10 cellular contexts compared by ENCODE assay signal in the genomic region with DNA sequence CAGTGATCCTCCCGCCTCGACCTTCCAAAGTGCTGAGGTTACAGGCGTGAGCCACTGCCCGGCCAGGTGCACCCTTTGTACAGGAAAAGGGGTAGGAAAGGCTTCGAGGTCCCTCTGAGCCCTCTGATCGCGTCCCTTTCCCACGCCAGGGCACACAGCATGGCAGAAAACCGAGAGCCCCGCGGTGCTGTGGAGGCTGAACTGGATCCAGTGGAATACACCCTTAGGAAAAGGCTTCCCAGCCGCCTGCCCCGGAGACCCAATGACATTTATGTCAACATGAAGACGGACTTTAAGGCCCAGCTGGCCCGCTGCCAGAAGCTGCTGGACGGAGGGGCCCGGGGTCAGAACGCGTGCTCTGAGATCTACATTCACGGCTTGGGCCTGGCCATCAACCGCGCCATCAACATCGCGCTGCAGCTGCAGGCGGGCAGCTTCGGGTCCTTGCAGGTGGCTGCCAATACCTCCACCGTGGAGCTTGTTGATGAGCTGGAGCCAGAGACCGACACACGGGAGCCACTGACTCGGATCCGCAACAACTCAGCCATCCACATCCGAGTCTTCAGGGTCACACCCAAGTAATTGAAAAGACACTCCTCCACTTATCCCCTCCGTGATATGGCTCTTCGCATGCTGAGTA. TPM values are rescaled to one million over a fixed set of nuclear protein-coding genes. Genes with fewer than 3 reads are reported as not detected.
DNase-seq lines count a peak whose midpoint lies in the region; ATAC-seq and TF ChIP-seq lines count a peak whose summit lies in the region.
"Had no signal": no experiment of that assay in that cellular context is flagged by ENCODE, and none has a peak within 500 bp of the region (broad histone marks: within the 10 kb centered on the region; RNA-seq: fewer than 3 reads in every experiment).

No MANE protein-coding gene starts in this region.

- peaks cover 16% of the 10 kb centered on the region for H3K79me2 ChIP-seq in MM.1S (ENCODE audit: low read length)

- peaks cover 4% of the 10 kb centered on the region; the same call in 1 of the 2 replicates for H3F3A ChIP-seq in MM.1S (ENCODE audit: insufficient read depth, low read length)

- no peaks in the 10 kb centered on the region for H3K27me3 Mint-ChIP-seq in natural killer cell treated with Interleukin-12 subunit alpha and Interleukin-12 subunit beta and Interleukin-15 and Interleukin-18, amount 100 ng/mL, for 72 hours

- H3K9me3 ChIP-seq in BLaER1 treated with 17β-estradiol and CSF1 and Interleukin-3, amounts not matched to agents 10 nM and 100 nM (replicated peaks in 1 of 11): no peaks in the 10 kb centered on the region
- H3K9me3 ChIP-seq in MM.1S (replicated peaks; ENCODE audit: insufficient read depth, low read length): no peaks in the 10 kb centered on the region
- no peaks in the 10 kb centered on the region for H3K9me3 ChIP-seq in effector memory CD4-positive, alpha-beta T cell (ENCODE audit: control insufficient read depth, low read length)

- peak overlapping the region; percentile 89; the same call in 1 of the 2 replicates for H2AFZ ChIP-seq in MM.1S (ENCODE audit: low read length)

- H3K9me2 ChIP-seq in MM.1S (replicated peaks; ENCODE audit: insufficient read depth, low read length): no peaks in the 10 kb centered on the region

- H3K4me2 ChIP-seq in BLaER1 treated with 17β-estradiol and CSF1 and Interleukin-3, amounts not matched to agents 10 nM and 100 nM: peak overlapping the region; percentile 94 to 100 (median 98)
- H3K4me2 ChIP-seq in MM.1S (ENCODE audit: low read depth, low read length): peak overlapping the region; percentile 88

- peak overlapping the region; percentile 98 for H3K4me3 Mint-ChIP-seq in natural killer cell treated with Interleukin-12 subunit alpha and Interleukin-12 subunit beta and Interleukin-15 and Interleukin-18, amount 100 ng/mL, for 72 hours

- H3K9ac ChIP-seq in BLaER1 treated with 17β-estradiol and CSF1 and Interleukin-3, amounts not matched to agents 10 nM and 100 nM: peak overlapping the region; percentile 92 to 99 (median 97)
- peak overlapping the region; percentile 95 for H3K9ac ChIP-seq in MM.1S (ENCODE audit: low read length)

- H3K4me1 Mint-ChIP-seq in natural killer cell treated with Interleukin-12 subunit alpha and Interleukin-12 subunit beta and Interleukin-15 and Interleukin-18, amount 100 ng/mL, for 72 hours (ENCODE audit: low read depth in 2 of 2): peaks cover 12 to 16% of the 10 kb centered on the region in 2 donors

- no peaks in the 10 kb centered on the region for H3K27me3 ChIP-seq in BLaER1 treated with 17β-estradiol and CSF1 and Interleukin-3, amounts not matched to agents 10 nM and 100 nM
- H3K27me3 ChIP-seq in MM.1S (replicated peaks; ENCODE audit: insufficient read depth, low read length): peaks cover 20% of the 10 kb centered on the region
- no peaks in the 10 kb centered on the region for H3K27me3 ChIP-seq in effector memory CD4-positive, alpha-beta T cell (replicated peaks; ENCODE audit: control insufficient read depth, insufficient read depth, low read length, poor library complexity, severe bottlenecking)

- peak overlapping the region; percentile 76 to 94 (median 91) for H3K4me3 ChIP-seq in BLaER1 treated with 17β-estradiol and CSF1 and Interleukin-3, amounts not matched to agents 10 nM and 100 nM
- peak overlapping the region; percentile 96 for H3K4me3 ChIP-seq in MM.1S (ENCODE audit: low read length)
- H3K4me3 ChIP-seq in effector memory CD4-positive, alpha-beta T cell (ENCODE audit: insufficient read depth, low read depth, low read length, poor library complexity, severe bottlenecking): peak overlapping the region; percentile 80

- H3K27ac Mint-ChIP-seq in natural killer cell treated with Interleukin-12 subunit alpha and Interleukin-12 subunit beta and Interleukin-15 and Interleukin-18, amount 100 ng/mL, for 72 hours: peak overlapping the region; percentile 91 to 96

- peaks cover 0 to 19% (median 14%) of the 10 kb centered on the region in 11 experiments; a peak in 13 of 22 replicates for H4K20me1 ChIP-seq in BLaER1 treated with 17β-estradiol and CSF1 and Interleukin-3, amounts not matched to agents 10 nM and 100 nM
- no peaks in the 10 kb centered on the region for H4K20me1 ChIP-seq in MM.1S (ENCODE audit: insufficient read depth, low read length)

- no peaks in the 10 kb centered on the region for H3K36me3 Mint-ChIP-seq in natural killer cell treated with Interleukin-12 subunit alpha and Interleukin-12 subunit beta and Interleukin-15 and Interleukin-18, amount 100 ng/mL, for 72 hours

- peaks cover 27 to 38% (median 31%) of the 10 kb centered on the region in 10 experiments for H3K4me1 ChIP-seq in BLaER1 treated with 17β-estradiol and CSF1 and Interleukin-3, amounts not matched to agents 10 nM and 100 nM
- peaks cover 8% of the 10 kb centered on the region; the same call in 1 of the 2 replicates for H3K4me1 ChIP-seq in MM.1S (ENCODE audit: low read length)
- H3K4me1 ChIP-seq in effector memory CD4-positive, alpha-beta T cell (ENCODE audit: control insufficient read depth, insufficient read depth, low read length, poor library complexity, severe bottlenecking): peaks cover 5% of the 10 kb centered on the region

- no peaks in the 10 kb centered on the region for H3K9me3 Mint-ChIP-seq in natural killer cell treated with Interleukin-12 subunit alpha and Interleukin-12 subunit beta and Interleukin-15 and Interleukin-18, amount 100 ng/mL, for 72 hours

- TF ChIP-seq CTCF in MM.1S (IDR thresholded peaks at IDR 0.05; ENCODE audit: low read length) (no peak), omental fat pad (IDR thresholded peaks at IDR 0.05) (no peak)

- H3K27ac ChIP-seq in BLaER1 treated with 17β-estradiol and CSF1 and Interleukin-3, amounts not matched to agents 10 nM and 100 nM: peak overlapping the region; percentile 81 to 95 (median 93)
- no peak overlapping the region for H3K27ac ChIP-seq in MM.1S (ENCODE audit: low read length)
- peak overlapping the region; percentile 81 for H3K27ac ChIP-seq in effector memory CD4-positive, alpha-beta T cell (ENCODE audit: insufficient read depth, low read length, poor library complexity, severe bottlenecking)

- no peak for DNase-seq in MM.1S
- no peak for DNase-seq in effector memory CD4-positive, alpha-beta T cell
- DNase-seq in natural killer cell treated with Interleukin-12 subunit alpha and Interleukin-12 subunit beta and Interleukin-15 and Interleukin-18, amount 100 ng/mL, for 72 hours (ENCODE audit: low spot score): no peak
- no peak for DNase-seq in dedifferentiated amniotic fluid mesenchymal stem cell (ENCODE audit: extremely low spot score)
- DNase-seq in GM19240 (ENCODE audit: insufficient read length, low spot score): no peak
- no peak for DNase-seq in omental fat pad (ENCODE audit: low spot score)
- DNase-seq: effector CD4-positive, alpha-beta T cell; GOT3 had no signal

- H3K36me3 ChIP-seq in BLaER1 treated with 17β-estradiol and CSF1 and Interleukin-3, amounts not matched to agents 10 nM and 100 nM: peaks cover 0 to 30% (median 23%) of the 10 kb centered on the region in 11 experiments; a peak in 13 of 22 replicates
- H3K36me3 ChIP-seq in MM.1S (replicated peaks; ENCODE audit: insufficient read depth, low read length): no peaks in the 10 kb centered on the region; the same call in 1 of the 2 replicates
- H3K36me3 ChIP-seq in effector memory CD4-positive, alpha-beta T cell (ENCODE audit: control insufficient read depth, insufficient read depth, low read length): no peaks in the 10 kb centered on the region

- no peak for ATAC-seq in natural killer cell treated with Interleukin-12 subunit alpha and Interleukin-12 subunit beta and Interleukin-15 and Interleukin-18, amount 100 ng/mL, for 72 hours
- ATAC-seq in GM21447 (IDR thresholded peaks at IDR 0.05; ENCODE audit: unreplicated experiment): no peak
- no peak for ATAC-seq in omental fat pad (ENCODE audit: low FRiP score)

RNA-seq across cellular contexts. Expression of gene POP7, which starts 0.9 kb away (rescaled TPM):
- total RNA-seq in natural killer cell treated with Interleukin-12 subunit alpha and Interleukin-12 subunit beta and Interleukin-15 and Interleukin-18, amount 100 ng/mL, for 72 hours: 10 to 100 TPM; 46.6 to 64.9 TPM
- 10 to 100 TPM; 17.5 to 39.9 (median 19.4) TPM for total RNA-seq in omental fat pad

RNA-seq across cellular contexts. Expression of gene GIGYF1, which starts 12.7 kb away (rescaled TPM):
- total RNA-seq in natural killer cell treated with Interleukin-12 subunit alpha and Interleukin-12 subunit beta and Interleukin-15 and Interleukin-18, amount 100 ng/mL, for 72 hours: 10 to 100 TPM; 28.5 to 72.1 TPM
- total RNA-seq in omental fat pad: 10 to 100 TPM; 17.7 to 44.0 (median 19.4) TPM

RNA-seq across cellular contexts. Expression of gene EPO, which starts 13.5 kb away (rescaled TPM):
- total RNA-seq in natural killer cell treated with Interleukin-12 subunit alpha and Interleukin-12 subunit beta and Interleukin-15 and Interleukin-18, amount 100 ng/mL, for 72 hours: not detected
- not detected for total RNA-seq in omental fat pad

RNA-seq across cellular contexts. Expression of gene ZAN, which starts 26.6 kb away (rescaled TPM):
- total RNA-seq in natural killer cell treated with Interleukin-12 subunit alpha and Interleukin-12 subunit beta and Interleukin-15 and Interleukin-18, amount 100 ng/mL, for 72 hours: not detected
- not detected for total RNA-seq in omental fat pad

RNA-seq across cellular contexts. Expression of gene GNB2, which starts 33.3 kb away (rescaled TPM):
- 100 to 1,000 TPM; 345 to 348 TPM for total RNA-seq in natural killer cell treated with Interleukin-12 subunit alpha and Interleukin-12 subunit beta and Interleukin-15 and Interleukin-18, amount 100 ng/mL, for 72 hours
- total RNA-seq in omental fat pad: 100 to 1,000 TPM; 145 to 245 (median 203) TPM
